Comparison of ENCODE assay signal across 1 cellular context in genomic region chr1:95133687-95134086, GRCh38.
TF ChIP-seq lines count a peak whose summit lies in the region.

No MANE protein-coding gene starts in this region.

TF ChIP-seq in HepG2, 621 proteins besides CTCF, POLR2A, EP300 and RAD21 (continued from another document):
- TF ChIP-seq ARID3A (IDR thresholded peaks at IDR 0.05; ENCODE audit: low read depth, low read length) = 0 out of 2 replicates have a peak, but pooled peaks have one; percentile 27
- TF ChIP-seq PAXIP1 (CRISPR knock-in tag; conservative IDR thresholded peaks at IDR 0.05) = peak; percentile 60
- TF ChIP-seq EHMT2 (IDR thresholded peaks at IDR 0.05; ENCODE audit: borderline replicate concordance, low read depth, low read length) = peak; percentile 74; the same call in 1 of the 2 replicates
- 0 out of 2 replicates have a peak, but pooled peaks have one; percentile 36 for TF ChIP-seq ZSCAN5A (CRISPR knock-in tag; IDR thresholded peaks at IDR 0.05; ENCODE audit: borderline replicate concordance)
- TF ChIP-seq RXRB (CRISPR knock-in tag; IDR thresholded peaks at IDR 0.05; ENCODE audit: borderline replicate concordance) = 0 out of 2 replicates have a peak, but pooled peaks have one; percentile 16
- TF ChIP-seq PHF21A (CRISPR knock-in tag; IDR thresholded peaks at IDR 0.05) = peak; percentile 70
- 0 out of 2 replicates have a peak, but pooled peaks have one; percentile 25 for TF ChIP-seq DPF2 (CRISPR knock-in tag; IDR thresholded peaks at IDR 0.05; ENCODE audit: borderline replicate concordance, low read depth)
- no peak for TF ChIP-seq PTBP1 (IDR thresholded peaks at IDR 0.05; ENCODE audit: low read depth, low read length, poor library complexity, severe bottlenecking)
- TF ChIP-seq ZNF20 (CRISPR knock-in tag; IDR thresholded peaks at IDR 0.05) = no peak
- peak; percentile 65; the same call in 1 of the 2 replicates for TF ChIP-seq ZNF710 (CRISPR knock-in tag; IDR thresholded peaks at IDR 0.05; ENCODE audit: borderline replicate concordance)
- peak; percentile 15 for TF ChIP-seq SKI (IDR thresholded peaks at IDR 0.05; ENCODE audit: partially characterized antibody)
- peak; percentile 51; the same call in 1 of the 2 replicates for TF ChIP-seq HOXA3 (CRISPR knock-in tag; IDR thresholded peaks at IDR 0.05)
- TF ChIP-seq HINFP (CRISPR knock-in tag; IDR thresholded peaks at IDR 0.05; ENCODE audit: low read depth) = no peak
- TF ChIP-seq REST (IDR thresholded peaks at IDR 0.05; ENCODE audit: borderline replicate concordance in 1 of 2, low read depth in 1 of 2, low read length in 2 of 2) = peak in 1 of 2 experiments; percentile 53; a peak in 2 of 4 replicates
